ENCODE assay signal across 8 cellular contexts in the genomic region with DNA sequence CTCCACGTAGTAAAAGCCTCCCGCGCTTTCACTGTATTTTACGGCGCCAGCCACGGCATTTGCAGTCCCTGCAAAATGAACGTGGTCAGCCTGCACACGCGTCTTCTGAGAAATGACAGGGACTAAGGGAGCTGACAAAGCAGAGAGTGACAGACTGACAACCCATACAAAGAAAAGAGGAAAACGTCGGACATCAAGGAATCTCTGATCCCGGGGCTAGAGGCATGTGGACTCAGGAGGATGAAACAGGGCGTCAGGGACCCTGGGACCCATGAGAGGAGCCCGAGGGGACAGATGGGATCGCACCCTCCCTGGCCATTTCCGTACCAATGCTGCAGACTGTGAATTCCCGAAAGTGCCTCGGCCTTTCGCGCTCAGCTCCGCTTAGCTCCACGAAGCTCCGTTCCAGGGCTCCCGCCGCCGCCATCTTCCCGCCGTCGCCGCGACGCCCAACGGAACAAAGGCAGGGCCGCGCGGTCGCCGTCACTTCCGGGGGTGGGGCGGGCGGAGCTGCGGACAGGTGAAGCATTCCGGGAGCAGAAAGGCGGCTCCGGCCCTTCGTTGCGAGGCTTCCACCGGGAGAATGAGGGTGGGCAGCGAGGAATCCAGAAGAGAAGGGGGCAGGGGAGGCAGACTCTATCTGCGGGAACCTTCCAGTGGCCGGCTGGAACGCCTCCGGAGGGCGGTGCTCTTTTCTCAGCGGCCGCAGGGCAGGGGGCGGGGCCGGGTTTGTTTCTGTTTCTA. TPM values are rescaled to one million over a fixed set of nuclear protein-coding genes. Genes with fewer than 3 reads are reported as not detected.
DNase-seq lines count a peak whose midpoint lies in the region; ATAC-seq, FAIRE-seq and TF ChIP-seq lines count a peak whose summit lies in the region.

A gene with protein sequence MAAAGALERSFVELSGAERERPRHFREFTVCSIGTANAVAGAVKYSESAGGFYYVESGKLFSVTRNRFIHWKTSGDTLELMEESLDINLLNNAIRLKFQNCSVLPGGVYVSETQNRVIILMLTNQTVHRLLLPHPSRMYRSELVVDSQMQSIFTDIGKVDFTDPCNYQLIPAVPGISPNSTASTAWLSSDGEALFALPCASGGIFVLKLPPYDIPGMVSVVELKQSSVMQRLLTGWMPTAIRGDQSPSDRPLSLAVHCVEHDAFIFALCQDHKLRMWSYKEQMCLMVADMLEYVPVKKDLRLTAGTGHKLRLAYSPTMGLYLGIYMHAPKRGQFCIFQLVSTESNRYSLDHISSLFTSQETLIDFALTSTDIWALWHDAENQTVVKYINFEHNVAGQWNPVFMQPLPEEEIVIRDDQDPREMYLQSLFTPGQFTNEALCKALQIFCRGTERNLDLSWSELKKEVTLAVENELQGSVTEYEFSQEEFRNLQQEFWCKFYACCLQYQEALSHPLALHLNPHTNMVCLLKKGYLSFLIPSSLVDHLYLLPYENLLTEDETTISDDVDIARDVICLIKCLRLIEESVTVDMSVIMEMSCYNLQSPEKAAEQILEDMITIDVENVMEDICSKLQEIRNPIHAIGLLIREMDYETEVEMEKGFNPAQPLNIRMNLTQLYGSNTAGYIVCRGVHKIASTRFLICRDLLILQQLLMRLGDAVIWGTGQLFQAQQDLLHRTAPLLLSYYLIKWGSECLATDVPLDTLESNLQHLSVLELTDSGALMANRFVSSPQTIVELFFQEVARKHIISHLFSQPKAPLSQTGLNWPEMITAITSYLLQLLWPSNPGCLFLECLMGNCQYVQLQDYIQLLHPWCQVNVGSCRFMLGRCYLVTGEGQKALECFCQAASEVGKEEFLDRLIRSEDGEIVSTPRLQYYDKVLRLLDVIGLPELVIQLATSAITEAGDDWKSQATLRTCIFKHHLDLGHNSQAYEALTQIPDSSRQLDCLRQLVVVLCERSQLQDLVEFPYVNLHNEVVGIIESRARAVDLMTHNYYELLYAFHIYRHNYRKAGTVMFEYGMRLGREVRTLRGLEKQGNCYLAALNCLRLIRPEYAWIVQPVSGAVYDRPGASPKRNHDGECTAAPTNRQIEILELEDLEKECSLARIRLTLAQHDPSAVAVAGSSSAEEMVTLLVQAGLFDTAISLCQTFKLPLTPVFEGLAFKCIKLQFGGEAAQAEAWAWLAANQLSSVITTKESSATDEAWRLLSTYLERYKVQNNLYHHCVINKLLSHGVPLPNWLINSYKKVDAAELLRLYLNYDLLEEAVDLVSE (N-terminal part only) (minus strand): TSS at position 459 of the 744 bp plus-strand sequence. CDS start 32 bp downstream, at position 427.

- H3K23ac ChIP-seq in H1 (ENCODE audit: insufficient read length) = no peak within 1 kb of the TSS

- peak within 1 kb of the TSS; percentile 97 for H3K27ac Mint-ChIP-seq in memory B cell

- H4K91ac ChIP-seq in H1 (replicated peaks; ENCODE audit: insufficient read length, low read length) = peak within 1 kb of the TSS; percentile 75

- peaks cover 11% of the 10 kb centered on the region for H3K36me3 Mint-ChIP-seq in memory B cell

- WGBS in H1 (ENCODE audit: extremely low coverage in 1 of 2, insufficient coverage in 1 of 2, insufficient read length in 1 of 2, insufficient replicate concordance in 2 of 2, low coverage in 1 of 2, low lambda C conversion rate in 2 of 2, missing lambda C conversion rate in 1 of 2), 2 experiments = 1% methylated on average over 51 of the region's 58 CpGs; no CpG with 5 or more reads in 1 of the 2 experiments

- H3K9me3 Mint-ChIP-seq in memory B cell = no peaks in the 10 kb centered on the region

- TF ChIP-seq RAD21 in H1 (IDR thresholded peaks at IDR 0.05 in 1 of 2, conservative IDR thresholded peaks at IDR 0.05 in 1 of 2; ENCODE audit: low read depth in 2 of 2, low read length in 2 of 2) = no peak

- no peaks in the 10 kb centered on the region for H3K27me3 ChIP-seq in H1 (replicated peaks in 1 of 4; ENCODE audit: control insufficient read depth in 3 of 4, extremely low read depth in 1 of 4, insufficient read depth in 3 of 4, low read length in 3 of 4)

- peaks cover 14% of the 10 kb centered on the region for H3K23me2 ChIP-seq in H1 (ENCODE audit: low read depth, low read length)

- peak within 1 kb of the TSS; percentile 92; the same call in 1 of the 2 replicates for H2AK5ac ChIP-seq in H1 (ENCODE audit: low read depth, low read length)

- peak within 1 kb of the TSS; percentile 10 for H3K4ac ChIP-seq in H1 (replicated peaks; ENCODE audit: insufficient read length, low read depth, low read length)

- H4K8ac ChIP-seq in H1 (ENCODE audit: extremely low read depth, insufficient read depth, low read length) = peak within 1 kb of the TSS; percentile 99; the same call in 1 of the 2 replicates

- TF ChIP-seq POLR2A in H1 (IDR thresholded peaks at IDR 0.05; ENCODE audit: control extremely low read depth in 1 of 2, low read depth in 2 of 2, low read length in 2 of 2) = peak; percentile 88 to 99

- H3K27ac ChIP-seq in H1 (ENCODE audit: low read depth, low read length) = peak within 1 kb of the TSS; percentile 100

- H2BK120ac ChIP-seq in H1 (replicated peaks; ENCODE audit: low read depth, low read length) = no peak within 1 kb of the TSS

- H3K9me3 ChIP-seq in H1 (ENCODE audit: insufficient read depth in 2 of 2, low read depth in 1 of 2, low read length in 1 of 2) = no peaks in the 10 kb centered on the region

- no peak within 1 kb of the TSS for H2BK15ac ChIP-seq in H1 (ENCODE audit: low read length)

- H3K27me3 Mint-ChIP-seq in memory B cell = no peaks in the 10 kb centered on the region

- no peak for TF ChIP-seq CTCF in H1 (IDR thresholded peaks at IDR 0.05; ENCODE audit: control extremely low read depth in 1 of 3, insufficient read depth in 1 of 3, low read depth in 1 of 3, low read length in 3 of 3)

- H3K4me1 Mint-ChIP-seq in memory B cell = peaks cover 44% of the 10 kb centered on the region

- peak within 1 kb of the TSS; percentile 78 for H4K5ac ChIP-seq in H1 (ENCODE audit: insufficient read length, low read depth, low read length)

- POLR2A ChIA-PET in H1 (lab: Charles Lee; ENCODE audit: partially characterized antibody) = interaction anchor here (0.6 to 1.7 kb wide), 14 partner anchors 9 to 1148 kb away, joined by 3 to 10 read pairs (median 3); a partner anchor contains a TSS

- peak within 1 kb of the TSS; percentile 49 for H3K56ac ChIP-seq in H1 (replicated peaks; ENCODE audit: insufficient read length, low read depth, low read length)

- peaks cover 0 to 8% (median 3%) of the 10 kb centered on the region in 4 experiments; a peak in 5 of 7 replicates for H3K4me1 ChIP-seq in H1 (replicated peaks in 1 of 4; ENCODE audit: control insufficient read depth in 3 of 4, insufficient read depth in 4 of 4, low read length in 3 of 4)

- peak within 1 kb of the TSS; percentile 88; the same call in 1 of the 2 replicates for H2BK12ac ChIP-seq in H1 (ENCODE audit: low read depth, low read length)

- CTCF ChIA-PET in H1 (lab: Charles Lee; ENCODE audit: partially characterized antibody) = interaction anchor here (1.0 kb wide), 1 partner anchor 17 kb away, joined by 5 read pairs; no protein-coding TSS in a partner anchor

- H2AFZ ChIP-seq in H1 (ENCODE audit: low read length) = peak within 1 kb of the TSS; percentile 100

- peak within 1 kb of the TSS; percentile 63 for H3K18ac ChIP-seq in H1 (ENCODE audit: extremely low read depth, low read length)

- TF ChIP-seq EP300 in H1 (IDR thresholded peaks at IDR 0.05; ENCODE audit: borderline replicate concordance in 1 of 2, low read depth in 2 of 2, low read length in 2 of 2) = 0 out of 3 replicates have a peak, but pooled peaks of 1 of the 2 experiments have one; percentile 14

- peaks cover 2 to 7% of the 10 kb centered on the region in 2 experiments for H4K20me1 ChIP-seq in H1 (replicated peaks in 1 of 2; ENCODE audit: control insufficient read depth in 1 of 2, insufficient read depth in 2 of 2, low read length in 2 of 2)

- H3K79me2 ChIP-seq in H1 (ENCODE audit: control insufficient read depth in 1 of 2, insufficient read depth in 2 of 2, low read length in 2 of 2) = peaks cover 11 to 47% of the 10 kb centered on the region in 2 experiments

- H3K79me1 ChIP-seq in H1 (ENCODE audit: low read depth, low read length) = peaks cover 10% of the 10 kb centered on the region; the same call in 1 of the 2 replicates

- ATAC-seq in GM19397 (IDR thresholded peaks at IDR 0.05; ENCODE audit: unreplicated experiment) (peak; percentile 86), HG03521 (IDR thresholded peaks at IDR 0.05; ENCODE audit: unreplicated experiment) (peak; percentile 82), memory B cell (ENCODE audit: low read depth) (peak; percentile 81)

- H2BK20ac ChIP-seq in H1 (ENCODE audit: low read length) = no peak within 1 kb of the TSS

- peaks cover 7 to 30% (median 25%) of the 10 kb centered on the region in 4 experiments; a peak in 7 of 8 replicates for H3K36me3 ChIP-seq in H1 (ENCODE audit: control insufficient read depth in 2 of 4, insufficient read depth in 4 of 4, low read length in 3 of 4)

- DNase-seq in CD1c-positive myeloid dendritic cell (ENCODE audit: extremely low spot score) = peak; percentile 85
- peak; percentile 84 to 85 for DNase-seq in NOMO-1 (lab: John Stamatoyannopoulos, UW; ENCODE audit: unreplicated experiment in 2 of 2)
- DNase-seq in activated CD8-positive, alpha-beta memory T cell treated with anti-CD3 and anti-CD28 coated beads for 48 hours (ENCODE audit: low read depth in 2 of 3, low spot score in 2 of 3) = peak; percentile 78 to 81 (median 80)
- peak; percentile 29 to 95 for DNase-seq in H1 (ENCODE audit: low read depth in 1 of 2, low spot score in 2 of 2)
- DNase-seq in memory B cell (ENCODE audit: low spot score in 2 of 2) = peak; percentile 78 to 85
- peak; percentile 82 for DNase-seq in stimulated activated CD8-positive, alpha-beta memory T cell treated with anti-CD3 and anti-CD28 coated beads, Interleukin-12 subunit alpha, Interleukin-12 subunit beta, amount 100 ng/mL, for 1 hour (ENCODE audit: low read depth)

- H3K4me3 ChIP-seq in H1 (ENCODE audit: extremely low read depth in 1 of 4, insufficient read depth in 2 of 4, low read depth in 3 of 4, low read length in 4 of 4) = peak within 1 kb of the TSS; percentile 96 to 100 (median 99)

- peak within 1 kb of the TSS; percentile 97 to 100 (median 99) for H3K9ac ChIP-seq in H1 (replicated peaks in 1 of 4; ENCODE audit: extremely low read depth in 1 of 4, low read depth in 3 of 4, low read length in 3 of 4)

- FAIRE-seq in H1 (lab: Jason Lieb, UNC) = no peak

- H2BK5ac ChIP-seq in H1 (ENCODE audit: low read depth, low read length) = peak within 1 kb of the TSS; percentile 99

- H3K14ac ChIP-seq in H1 (ENCODE audit: insufficient read length) = no peak within 1 kb of the TSS

- H3K4me2 ChIP-seq in H1 (ENCODE audit: insufficient read depth in 1 of 2, low read depth in 2 of 2, low read length in 2 of 2) = peak within 1 kb of the TSS; percentile 83 to 95

- peak within 1 kb of the TSS; percentile 95 for H3K4me3 Mint-ChIP-seq in memory B cell

RNA-seq across cellular contexts. Expression of the gene that starts here (rescaled TPM):
- total RNA-seq in H1 (2021; fragmentation: NEBNext Ultra II Directional; extraction: Animal tissue kit (Norgen Biotek cat#: 25700)) = 98.8 and 100 TPM in 2 replicates
- 29.3 and 44.6 TPM in 2 replicates for polyA plus RNA-seq in H1 (2011; rRNA removed)
- 48.1 TPM for polyA plus RNA-seq in H1 (2011; cell fraction: cytosol; rRNA removed)
- 39.3 TPM for polyA plus RNA-seq in H1 (2011; cell fraction: nucleus; rRNA removed)
- polyA plus RNA-seq in H1 (2012, experiment 1 of 2) = 48.8 to 89.9 TPM (median 64.1 TPM) in 4 replicates
- 4.0 TPM for polyA plus RNA-seq in H1 (2012, experiment 2 of 2)
- polyA plus RNA-seq in H1 (2013, experiment 1 of 2) = 41.4 TPM
- polyA plus RNA-seq in H1 (2013, experiment 2 of 2) = 36.7 TPM
- polyA minus RNA-seq in H1 (2011; rRNA and poly(A)+ RNA removed) = 179 and 250 TPM in 2 replicates
- 70.5 TPM for polyA minus RNA-seq in H1 (2011; cell fraction: cytosol; rRNA and poly(A)+ RNA removed)
- 97.0 TPM for polyA minus RNA-seq in H1 (2011; cell fraction: nucleus; rRNA and poly(A)+ RNA removed)

Comparison
In these comparisons a context has a peak if more than half of its experiments do, and no peak if none do; other contexts are left out.
1. Peak in every context shown above with its lines: DNase-seq, ATAC-seq, H3K4me3 ChIP-seq and H3K27ac ChIP-seq.